In the genomic region with DNA sequence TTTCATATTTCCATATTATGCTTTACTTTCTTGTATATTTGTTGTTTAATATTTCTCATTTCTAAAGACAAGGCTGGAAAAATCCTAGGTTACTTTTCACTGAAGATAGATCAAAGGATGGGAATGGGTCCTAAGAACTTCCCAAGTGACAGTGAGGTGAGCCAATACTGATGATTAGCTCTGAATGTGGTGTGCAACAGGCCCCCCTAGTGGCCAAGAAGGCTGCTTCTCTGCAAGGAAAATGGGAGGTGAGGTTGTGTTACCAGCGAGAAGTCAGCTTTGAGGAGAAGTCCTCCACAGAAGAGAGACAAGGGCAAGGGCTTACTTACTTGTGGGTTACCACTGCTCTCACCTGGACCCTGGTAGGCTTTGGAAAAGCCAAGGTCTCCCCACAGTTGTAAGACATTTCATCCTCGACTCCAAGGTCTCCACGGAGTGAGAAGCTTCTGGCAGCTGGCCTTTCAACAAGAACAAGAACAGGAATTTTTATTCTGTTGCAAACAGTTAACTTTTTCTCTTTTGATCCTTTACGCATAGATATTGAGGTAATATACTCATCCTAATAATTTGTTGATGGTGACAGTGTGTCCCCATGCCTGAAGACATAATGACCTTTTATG, we compare ENCODE assay signal across 8 cellular contexts.
DNase-seq lines count a peak whose midpoint lies in the region; ATAC-seq, FAIRE-seq and TF ChIP-seq lines count a peak whose summit lies in the region.

No MANE protein-coding gene starts in this region.

- H3K36me3 ChIP-seq in kidney (ENCODE audit: control insufficient read depth in 1 of 2, insufficient read depth in 2 of 2, low read length in 2 of 2) (no peaks in the 10 kb centered on the region), stomach smooth muscle (ENCODE audit: control insufficient read depth in 2 of 2, insufficient read depth in 2 of 2, low read length in 2 of 2) (peaks cover 50 to 52% of the 10 kb centered on the region in 2 donors)

- no peaks in the 10 kb centered on the region for H3K9me3 Mint-ChIP-seq in T-helper 2 cell treated with Interferon-gamma antibody and Interleukin-4, amounts not matched to agents 5 μg/mL and 100 μg/mL, for 36 hours

- peak; percentile 72 for DNase-seq in AG10803 (ENCODE audit: low read depth)
- DNase-seq in GM13976 (ENCODE audit: low spot score) = peak; percentile 34
- DNase-seq in NCI-H82 (lab: John Stamatoyannopoulos, UW) = peak; percentile 78
- peak; percentile 10 to 66 for DNase-seq in T47D (ENCODE audit: low read depth in 1 of 2, low spot score in 1 of 2)
- no peak for DNase-seq in kidney
- no peak for DNase-seq in T-helper 2 cell treated with Interferon-gamma antibody and Interleukin-4, amounts not matched to agents 5 μg/mL and 100 μg/mL, for 36 hours (ENCODE audit: low spot score)

- H3K4me1 ChIP-seq in kidney (ENCODE audit: control insufficient read depth in 1 of 2, insufficient read depth in 1 of 2, low read depth in 1 of 2, low read length in 2 of 2) = no peaks in the 10 kb centered on the region
- peaks cover 16% of the 10 kb centered on the region for H3K4me1 ChIP-seq in stomach smooth muscle (ENCODE audit: control insufficient read depth, insufficient read depth, low read length)

- in situ Hi-C loops in GM13976 (cut with MboI; ENCODE audit: low sequenced_read_pairs, unreplicated experiment) = loop anchor here (10.0 kb wide), 1 partner anchor 149 kb away; no protein-coding TSS in a partner anchor
- in situ Hi-C loops in T47D (cut with HindIII; ENCODE audit: low pct_unique_long_range_greater_than_20kb, low sequenced_read_pairs) = no loop called here

- no peaks in the 10 kb centered on the region for H3K27me3 ChIP-seq in stomach smooth muscle (ENCODE audit: control insufficient read depth in 1 of 2, insufficient read depth in 2 of 2, low read length in 2 of 2)

- peaks cover 9% of the 10 kb centered on the region for H3K27me3 Mint-ChIP-seq in T-helper 2 cell treated with Interferon-gamma antibody and Interleukin-4, amounts not matched to agents 5 μg/mL and 100 μg/mL, for 36 hours (ENCODE audit: low read depth)

- H3K9ac ChIP-seq in kidney (ENCODE audit: low read length in 2 of 2) (no peak overlapping the region), stomach smooth muscle (ENCODE audit: low read length in 2 of 2) (no peak overlapping the region)

- no peak for FAIRE-seq in kidney (lab: Jason Lieb, UNC)

- no peak overlapping the region for H3K4me3 Mint-ChIP-seq in T-helper 2 cell treated with Interferon-gamma antibody and Interleukin-4, amounts not matched to agents 5 μg/mL and 100 μg/mL, for 36 hours

- H3K4me3 ChIP-seq in AG10803 (ENCODE audit: low read length) (no peak overlapping the region), kidney (ENCODE audit: low read length in 2 of 2) (no peak overlapping the region), stomach smooth muscle (ENCODE audit: low read length in 2 of 2) (no peak overlapping the region)

- no peaks in the 10 kb centered on the region for H3K4me1 Mint-ChIP-seq in T-helper 2 cell treated with Interferon-gamma antibody and Interleukin-4, amounts not matched to agents 5 μg/mL and 100 μg/mL, for 36 hours (ENCODE audit: low read depth)

- intact Hi-C loops in kidney (cut with DNase I) = loop anchor here (5.0 kb wide), 1 partner anchor 141 kb away; no protein-coding TSS in a partner anchor

- peak; percentile 89 for TF ChIP-seq CTCF in AG10803 (conservative IDR thresholded peaks at IDR 0.05; ENCODE audit: low read length)
- TF ChIP-seq CTCF in GM13976 (IDR thresholded peaks at IDR 0.05; ENCODE audit: borderline replicate concordance, control extremely low read depth, extremely low read depth, insufficient read depth, missing control alignments) = peak; percentile 70
- peak; percentile 60 for TF ChIP-seq CTCF in kidney (IDR thresholded peaks at IDR 0.05; ENCODE audit: borderline replicate concordance, extremely low read depth, insufficient read depth)

- no peak overlapping the region for H3K27ac Mint-ChIP-seq in T-helper 2 cell treated with Interferon-gamma antibody and Interleukin-4, amounts not matched to agents 5 μg/mL and 100 μg/mL, for 36 hours

- H3K27ac ChIP-seq in kidney (ENCODE audit: low read depth in 2 of 2, low read length in 2 of 2) (no peak overlapping the region), stomach smooth muscle (ENCODE audit: low read length) (peak overlapping the region; percentile 8)

- no peaks in the 10 kb centered on the region for H3K36me3 Mint-ChIP-seq in T-helper 2 cell treated with Interferon-gamma antibody and Interleukin-4, amounts not matched to agents 5 μg/mL and 100 μg/mL, for 36 hours (ENCODE audit: low read depth)

- H3K9me3 ChIP-seq in kidney (ENCODE audit: control insufficient read depth in 1 of 2, low read length in 2 of 2) (no peaks in the 10 kb centered on the region), stomach smooth muscle (ENCODE audit: control insufficient read depth in 2 of 2, low read length in 2 of 2) (no peaks in the 10 kb centered on the region)

- ATAC-seq in HG03139 (IDR thresholded peaks at IDR 0.05; ENCODE audit: unreplicated experiment) = peak; percentile 64

Comparison
In these comparisons a context has a peak if more than half of its experiments do, and no peak if none do; other contexts are left out.
1. DNase-seq: peak in AG10803 (single experiment), GM13976 (single experiment), NCI-H82 (single experiment) and T47D (2 of 2); none in kidney (single experiment) and T-helper 2 cell treated with Interferon-gamma antibody and Interleukin-4, amounts not matched to agents 5 μg/mL and 100 μg/mL, for 36 hours (single experiment).
2. Peak in every context shown above with its lines, with median percentiles within 50 percentile points of each other: CTCF ChIP-seq.